In the genomic region with DNA sequence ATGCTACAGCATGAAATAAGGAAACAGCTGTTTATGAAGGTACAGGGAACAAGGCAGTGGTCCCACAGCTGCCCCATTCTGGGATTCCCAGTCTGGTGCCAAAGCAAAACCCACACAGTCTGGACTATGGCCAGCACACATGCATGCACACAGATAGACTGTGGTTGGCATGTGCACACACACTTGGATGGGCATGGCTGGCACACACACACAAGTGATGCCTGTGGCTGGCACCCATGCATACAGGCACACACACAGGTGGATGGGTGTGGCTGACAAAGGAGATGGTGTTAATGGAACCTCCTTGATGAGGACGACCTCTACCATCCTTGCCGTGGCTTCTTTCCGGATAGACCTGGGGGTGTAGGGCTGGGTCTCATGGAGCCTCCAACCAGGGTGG, we compare ENCODE assay signal across 25 cellular contexts.
"Had no signal": no experiment of that assay in that cellular context is flagged by ENCODE, and none has a peak within 500 bp of the region (broad histone marks: within the 10 kb centered on the region; RNA-seq: fewer than 3 reads in every experiment).

No MANE protein-coding gene starts in this region.

- H3K4me1 ChIP-seq: ascending aorta, left lung, neural progenitor cell, prostate gland, stomach, upper lobe of left lung had no signal

- H3K27ac ChIP-seq: ascending aorta, brain microvascular endothelial cell, left lung, neural progenitor cell, prostate gland, right atrium auricular region, stomach, WERI-Rb-1 had no signal

- H3K4me3 ChIP-seq: ascending aorta, left lung, lung, neural progenitor cell, prostate gland, right atrium auricular region, stomach, upper lobe of left lung had no signal

- H3K9ac ChIP-seq: neural progenitor cell had no signal

- H3K36me3 ChIP-seq: ascending aorta, brain microvascular endothelial cell, left lung, neural progenitor cell, prostate gland, right atrium auricular region, stomach, upper lobe of left lung, WERI-Rb-1 had no signal

- H3K27me3 ChIP-seq: ascending aorta, brain microvascular endothelial cell, left lung, neural progenitor cell, right atrium auricular region, stomach, upper lobe of left lung had no signal

- DNase-seq: activated CD4-positive, alpha-beta T cell treated with anti-CD3 and anti-CD28 coated beads, Interleukin-2, amount 10 ng/mL, durations not matched to agents 7 days and 5 days; activated CD4-positive, CD25-positive, alpha-beta regulatory T cell treated with anti-CD3 and anti-CD28 coated beads, Interleukin-2, amount 50 U/mL, for 72 hours; activated CD8-positive, alpha-beta memory T cell treated with anti-CD3 and anti-CD28 coated beads, Interleukin-2, amount 10 ng/mL, durations not matched to agents 7 days and 5 days; activated CD8-positive, alpha-beta T cell treated with anti-CD3 and anti-CD28 coated beads for 36 hours; activated effector memory CD4-positive, alpha-beta T cell treated with anti-CD3 and anti-CD28 coated beads, Interleukin-2, amount 50 U/mL, for 16 hours; activated naive CD4-positive, alpha-beta T cell treated with anti-CD3 and anti-CD28 coated beads, Interleukin-2, amount 10 ng/mL, durations not matched to agents 7 days and 5 days; activated T-cell treated with anti-CD3 and anti-CD28 coated beads for 4 hours; brain microvascular endothelial cell; central memory CD4-positive, alpha-beta T cell; dermis blood vessel endothelial cell; effector CD8-positive, alpha-beta T cell; foreskin melanocyte; immature natural killer cell; kidney glomerular epithelial cell; left lung; naive thymus-derived CD4-positive, alpha-beta T cell; stimulated activated CD4-positive, alpha-beta T cell treated with anti-CD3 and anti-CD28 coated beads, Interleukin-12 subunit alpha, Interleukin-12 subunit beta, amount 100 ng/mL, for 4 hours; stomach; upper lobe of left lung; WERI-Rb-1 had no signal
